ENCODE assay signal across 1 cellular context in the genomic region with DNA sequence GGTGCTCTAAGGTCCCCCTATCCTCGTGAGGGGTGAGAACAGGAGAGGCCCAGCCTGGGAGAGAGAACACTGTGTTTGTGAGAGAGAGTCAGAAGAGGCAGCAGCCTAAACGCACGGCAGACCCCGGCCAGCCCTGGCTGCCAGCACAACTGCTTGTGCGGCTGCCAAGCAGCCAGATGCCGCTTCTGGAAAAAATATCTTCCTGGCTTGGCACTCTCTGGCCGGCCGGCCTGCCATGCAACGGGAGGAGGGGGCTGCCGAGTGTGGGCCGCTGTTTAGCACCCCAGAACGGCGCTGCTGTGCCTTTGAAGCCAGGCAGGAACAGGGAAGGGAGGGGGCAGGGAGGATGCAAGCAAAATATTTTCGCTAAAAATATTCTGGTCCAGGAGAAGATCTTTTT.
TF ChIP-seq lines count a peak whose summit lies in the region.

No MANE protein-coding gene starts in this region.

TF ChIP-seq in IMR-90, 13 proteins besides CTCF, POLR2A, EP300 and RAD21:
- TF ChIP-seq BHLHE40 (IDR thresholded peaks at IDR 0.05; ENCODE audit: low read depth, low read length) = no peak
- TF ChIP-seq USF2 (IDR thresholded peaks at IDR 0.05; ENCODE audit: low read depth, low read length) = no peak
- TF ChIP-seq CEBPB (IDR thresholded peaks at IDR 0.05; ENCODE audit: low read depth, low read length) = no peak
- no peak for TF ChIP-seq SMC3 (IDR thresholded peaks at IDR 0.05; ENCODE audit: low read depth, low read length)
- TF ChIP-seq MXI1 (IDR thresholded peaks at IDR 0.05; ENCODE audit: borderline replicate concordance, low read depth, low read length) = no peak
- TF ChIP-seq CHD1 (IDR thresholded peaks at IDR 0.05; ENCODE audit: low read depth, low read length) = no peak
- no peak for TF ChIP-seq RCOR1 (IDR thresholded peaks at IDR 0.05; ENCODE audit: insufficient replicate concordance, low read length)
- no peak for TF ChIP-seq FOS (IDR thresholded peaks at IDR 0.05; ENCODE audit: low read depth, low read length)
- TF ChIP-seq MAZ (IDR thresholded peaks at IDR 0.05; ENCODE audit: borderline replicate concordance, low read depth, low read length) = no peak
- no peak for TF ChIP-seq NFE2L2 (IDR thresholded peaks at IDR 0.05; ENCODE audit: low read depth, low read length)
